Comparison of ENCODE assay signal across 17 cellular contexts in genomic region chr10:71804067-71804466, GRCh38.
DNase-seq lines count a peak whose midpoint lies in the region; ATAC-seq and TF ChIP-seq lines count a peak whose summit lies in the region.
"Had no signal": no experiment of that assay in that cellular context is flagged by ENCODE, and none has a peak within 500 bp of the region (broad histone marks: within the 10 kb centered on the region; RNA-seq: fewer than 3 reads in every experiment).

No MANE protein-coding gene starts in this region.

- no peak overlapping the region for H3K4me3 ChIP-seq in MM.1S (ENCODE audit: low read length)
- H3K4me3 ChIP-seq: pancreas, skin epidermis had no signal

- in situ Hi-C loops in KBM-7 (cut with MboI; ENCODE audit: low pct_unique_long_range_greater_than_20kb, low sequenced_read_pairs) = no loop called here

- H3K9me2 ChIP-seq in MM.1S (replicated peaks; ENCODE audit: insufficient read depth, low read length) = no peaks in the 10 kb centered on the region

- no peak overlapping the region for H2AFZ ChIP-seq in MM.1S (ENCODE audit: low read length)

- DNase-seq in Ammon's horn (ENCODE audit: low spot score) (peak; percentile 71), KBM-7 (peak; percentile 96), OCI-M1 (lab: John Stamatoyannopoulos, UW) (peak; percentile 84), medulla oblongata (ENCODE audit: extremely low spot score) (peak; percentile 89), MM.1S (no peak), NCI-H226 (no peak), DMS53 (lab: John Stamatoyannopoulos, UW) (no peak)
- DNase-seq: H7; NCI-H1930; NCI-H526 treated with DMSO at 0.1 percent for 48 hours; pancreas; stimulated activated CD4-positive, alpha-beta T cell treated with anti-CD3 and anti-CD28 coated beads, Interleukin-4, amount 100 ng/mL, for 4 hours; stimulated activated CD8-positive, alpha-beta memory T cell treated with anti-CD3 and anti-CD28 coated beads, Interleukin-4, amount 100 ng/mL, for 48 hours; WERI-Rb-1 had no signal

- no peaks in the 10 kb centered on the region for H4K20me1 ChIP-seq in MM.1S (ENCODE audit: insufficient read depth, low read length)

- H3K9me3 ChIP-seq in MM.1S (replicated peaks; ENCODE audit: insufficient read depth, low read length) = no peaks in the 10 kb centered on the region
- H3K9me3 ChIP-seq: pancreas had no signal

- peaks cover 4% of the 10 kb centered on the region; the same call in 1 of the 2 replicates for H3K27me3 ChIP-seq in MM.1S (replicated peaks; ENCODE audit: insufficient read depth, low read length)
- H3K27me3 ChIP-seq: pancreas had no signal

- no peaks in the 10 kb centered on the region for H3K79me2 ChIP-seq in MM.1S (ENCODE audit: low read length)

- no peaks in the 10 kb centered on the region for H3K4me1 ChIP-seq in MM.1S (ENCODE audit: low read length)

- ATAC-seq in HG02938 (IDR thresholded peaks at IDR 0.05; ENCODE audit: unreplicated experiment) = no peak

- no peaks in the 10 kb centered on the region for H3F3A ChIP-seq in MM.1S (ENCODE audit: insufficient read depth, low read length)

- no peaks in the 10 kb centered on the region for H3K36me3 ChIP-seq in MM.1S (replicated peaks; ENCODE audit: insufficient read depth, low read length)
- H3K36me3 ChIP-seq: pancreas had no signal

- H3K4me2 ChIP-seq in MM.1S (ENCODE audit: low read depth, low read length) = no peak overlapping the region

- H3K27ac ChIP-seq in MM.1S (ENCODE audit: low read length) = no peak overlapping the region
- H3K27ac ChIP-seq: epithelial cell of prostate, pancreas, WERI-Rb-1 had no signal

- TF ChIP-seq CTCF in MM.1S (IDR thresholded peaks at IDR 0.05; ENCODE audit: low read length) = no peak

- H3K9ac ChIP-seq in MM.1S (ENCODE audit: low read length) = no peak overlapping the region

Comparison
In these comparisons a context has a peak if more than half of its experiments do, and no peak if none do; other contexts are left out.
1. DNase-seq: peak in Ammon's horn (single experiment), KBM-7 (single experiment), OCI-M1 (single experiment) and medulla oblongata (single experiment); none in MM.1S (single experiment), NCI-H226 (single experiment) and DMS53 (single experiment).